Comparison of ENCODE assay signal across 7 cellular contexts in the genomic region with DNA sequence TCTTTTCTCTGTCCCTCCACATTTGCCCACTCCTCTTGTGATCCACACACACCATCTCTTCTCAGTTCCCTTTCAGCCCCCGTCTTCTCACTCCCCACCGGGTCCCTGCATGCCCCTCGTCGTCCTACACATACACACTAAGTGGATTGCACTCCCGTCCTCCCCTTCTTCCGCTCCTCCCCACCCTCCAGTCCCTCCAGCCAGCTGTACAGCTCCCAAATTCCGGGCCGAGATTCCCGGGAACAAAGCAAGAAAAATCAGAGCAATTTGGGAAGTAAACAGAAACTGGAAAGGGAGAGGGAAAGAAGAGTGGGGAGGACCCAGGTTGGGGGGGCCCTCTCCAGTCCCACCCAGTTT. TPM values are rescaled to one million over a fixed set of nuclear protein-coding genes. Genes with fewer than 3 reads are reported as not detected.
DNase-seq lines count a peak whose midpoint lies in the region; ATAC-seq and TF ChIP-seq lines count a peak whose summit lies in the region.

No MANE protein-coding gene starts in this region.

- H3K56ac ChIP-seq in H9 (ENCODE audit: insufficient read length, low read depth, low read length), result no peak overlapping the region

- no peaks in the 10 kb centered on the region for H3K79me1 ChIP-seq in H9 (ENCODE audit: insufficient read depth, low read depth, low read length, poor library complexity, severe bottlenecking)

- no peak overlapping the region for H3T11ph ChIP-seq in H9 (ENCODE audit: low read length)

- peaks cover 71% of the 10 kb centered on the region for H3K27me3 Mint-ChIP-seq in H9 (ENCODE audit: low read depth)
- no peaks in the 10 kb centered on the region for H3K27me3 Mint-ChIP-seq in osteocyte (ENCODE audit: unreplicated experiment)

- no peak overlapping the region for H3K14ac ChIP-seq in H9 (ENCODE audit: insufficient read depth, low read length)

- no peak overlapping the region for H4K8ac ChIP-seq in H9 (replicated peaks; ENCODE audit: insufficient read length, low read depth, low read length)

- no peak overlapping the region for H3K4ac ChIP-seq in H9 (ENCODE audit: low read depth, low read length)

- in situ Hi-C loops in G401 (cut with HindIII; ENCODE audit: low sequenced_read_pairs), result no loop called here

- DNase-seq in H9 (peak; percentile 69), fibroblast of the aortic adventitia (ENCODE audit: low read depth) (peak; percentile 73), osteocyte (ENCODE audit: extremely low spot score, unreplicated experiment) (no peak), DMS114 treated with DMSO at 0.1 percent for 48 hours (lab: John Stamatoyannopoulos, UW; ENCODE audit: unreplicated experiment) (no peak), G401 (ENCODE audit: low spot score) (no peak), GDM1 (lab: John Stamatoyannopoulos, UW) (no peak)

- WGBS in H9 (ENCODE audit: extremely low coverage, insufficient read length, low lambda C conversion rate), result no CpG with 5 or more reads among the region's 9 CpGs

- peaks cover 0 to 3% of the 10 kb centered on the region in 2 experiments; a peak in 1 of 5 replicates for H3K9me3 Mint-ChIP-seq in H9
- H3K9me3 Mint-ChIP-seq in osteocyte (ENCODE audit: unreplicated experiment), result no peaks in the 10 kb centered on the region

- H2BK12ac ChIP-seq in H9 (ENCODE audit: insufficient read length, low read depth, low read length), result no peak overlapping the region

- no peak overlapping the region for H2BK120ac ChIP-seq in H9 (ENCODE audit: low read depth, low read length, poor library complexity, severe bottlenecking)

- H3K23ac ChIP-seq in H9 (ENCODE audit: insufficient read length, low read depth, low read length), result no peak overlapping the region

- no peaks in the 10 kb centered on the region; the same call in 1 of the 2 replicates for H3K27me3 ChIP-seq in H9 (ENCODE audit: insufficient read depth, low read length)

- TF ChIP-seq CTCF in H9 (conservative IDR thresholded peaks at IDR 0.05), result no peak
- TF ChIP-seq CTCF in fibroblast of the aortic adventitia (IDR thresholded peaks at IDR 0.05; ENCODE audit: insufficient read depth, low read length), result no peak
- TF ChIP-seq CTCF in osteocyte (IDR thresholded peaks at IDR 0.05), result no peak

- peak overlapping the region; percentile 79 for H2AFZ ChIP-seq in H9 (ENCODE audit: low read length)

- no peak overlapping the region for H2AK5ac ChIP-seq in H9 (ENCODE audit: insufficient read length, low read length)

- peaks cover 6% of the 10 kb centered on the region; the same call in 1 of the 2 replicates for H3K4me1 ChIP-seq in H9 (ENCODE audit: insufficient read depth, low read length)

- H3K9ac ChIP-seq in H9 (ENCODE audit: extremely low read depth, insufficient read length, low read length), result no peak overlapping the region

- H2BK5ac ChIP-seq in H9 (ENCODE audit: insufficient read length, low read length), result no peak overlapping the region

- H3K27ac Mint-ChIP-seq in H9 (no peak overlapping the region; a peak in 1 of 7 replicates), osteocyte (ENCODE audit: unreplicated experiment) (peak overlapping the region; percentile 82)

- H2BK15ac ChIP-seq in H9 (ENCODE audit: low read depth, low read length), result no peak overlapping the region

- H2BK20ac ChIP-seq in H9 (ENCODE audit: low read depth, low read length, poor library complexity, severe bottlenecking), result no peak overlapping the region

- H3K27ac ChIP-seq in H9 (ENCODE audit: insufficient read length, low read depth, low read length), result no peak overlapping the region

- H4K5ac ChIP-seq in H9 (ENCODE audit: insufficient read length, low read depth, low read length), result no peak overlapping the region

- H3K4me1 Mint-ChIP-seq in H9 (peaks cover 27 to 37% of the 10 kb centered on the region in 2 experiments), osteocyte (ENCODE audit: unreplicated experiment) (peaks cover 35% of the 10 kb centered on the region)

- H3K36me3 Mint-ChIP-seq in H9 (ENCODE audit: insufficient read depth in 1 of 3, low read depth in 3 of 3) (no peaks in the 10 kb centered on the region; a peak in 1 of 7 replicates), osteocyte (ENCODE audit: unreplicated experiment) (peaks cover 4% of the 10 kb centered on the region)

- peak; percentile 18 for ATAC-seq in SK-N-SH treated with all-trans-retinoic acid at 6 μM for 48 hours

- peak overlapping the region; percentile 98 for H3K4me2 ChIP-seq in H9 (ENCODE audit: insufficient read depth, insufficient read length, low read length)

- no peak overlapping the region for H4K91ac ChIP-seq in H9 (ENCODE audit: insufficient read length, low read depth, low read length)

- peaks cover 24% of the 10 kb centered on the region for H3K23me2 ChIP-seq in H9 (ENCODE audit: insufficient read length, low read depth, low read length, poor library complexity, severe bottlenecking)

- peak overlapping the region; percentile 68 to 91 for H3K4me3 Mint-ChIP-seq in H9
- peak overlapping the region; percentile 70 for H3K4me3 Mint-ChIP-seq in osteocyte (ENCODE audit: unreplicated experiment)

- H3K79me2 ChIP-seq in H9 (ENCODE audit: insufficient read depth, low read length), result no peaks in the 10 kb centered on the region

- H3K4me3 ChIP-seq in fibroblast of the aortic adventitia (ENCODE audit: low read depth, low read length), result peak overlapping the region; percentile 83

- no peaks in the 10 kb centered on the region for H4K20me1 ChIP-seq in H9 (ENCODE audit: control insufficient read depth, insufficient read depth, insufficient read length)

- no peak overlapping the region for H3K18ac ChIP-seq in H9 (ENCODE audit: insufficient read length, low read depth, low read length)

- H3K9me3 ChIP-seq in H9 (ENCODE audit: control insufficient read depth, low read depth, low read length), result no peaks in the 10 kb centered on the region

TF ChIP-seq in SK-N-SH treated with all-trans-retinoic acid at 6 μM for 48 hours, 23 proteins besides CTCF, POLR2A, EP300 and RAD21:
- TF ChIP-seq, protein P1, sequence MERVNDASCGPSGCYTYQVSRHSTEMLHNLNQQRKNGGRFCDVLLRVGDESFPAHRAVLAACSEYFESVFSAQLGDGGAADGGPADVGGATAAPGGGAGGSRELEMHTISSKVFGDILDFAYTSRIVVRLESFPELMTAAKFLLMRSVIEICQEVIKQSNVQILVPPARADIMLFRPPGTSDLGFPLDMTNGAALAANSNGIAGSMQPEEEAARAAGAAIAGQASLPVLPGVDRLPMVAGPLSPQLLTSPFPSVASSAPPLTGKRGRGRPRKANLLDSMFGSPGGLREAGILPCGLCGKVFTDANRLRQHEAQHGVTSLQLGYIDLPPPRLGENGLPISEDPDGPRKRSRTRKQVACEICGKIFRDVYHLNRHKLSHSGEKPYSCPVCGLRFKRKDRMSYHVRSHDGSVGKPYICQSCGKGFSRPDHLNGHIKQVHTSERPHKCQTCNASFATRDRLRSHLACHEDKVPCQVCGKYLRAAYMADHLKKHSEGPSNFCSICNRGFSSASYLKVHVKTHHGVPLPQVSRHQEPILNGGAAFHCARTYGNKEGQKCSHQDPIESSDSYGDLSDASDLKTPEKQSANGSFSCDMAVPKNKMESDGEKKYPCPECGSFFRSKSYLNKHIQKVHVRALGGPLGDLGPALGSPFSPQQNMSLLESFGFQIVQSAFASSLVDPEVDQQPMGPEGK (CRISPR knock-in tag; IDR thresholded peaks at IDR 0.05; ENCODE audit: borderline replicate concordance), result peak; percentile 19; the same call in 1 of the 2 replicates
- TF ChIP-seq ESRRG (CRISPR knock-in tag; IDR thresholded peaks at IDR 0.05) (no peak), ZFP30 (CRISPR knock-in tag; IDR thresholded peaks at IDR 0.05) (no peak), TCF4 (CRISPR knock-in tag; IDR thresholded peaks at IDR 0.05; ENCODE audit: borderline replicate concordance) (no peak)
TF ChIP-seq in SK-N-SH treated with all-trans-retinoic acid at 6 μM for 48 hours: peak in this region for 1.

RNA-seq across cellular contexts. Expression of a gene that starts 0.3 kb away (rescaled TPM):
- total RNA-seq in H9 (2021) (4.2 and 5.7 TPM in 2 replicates), fibroblast of the aortic adventitia (ENCODE audit: low replicate concordance) (723 and 2,626 TPM in 2 replicates), osteocyte (18.8 and 22.3 TPM in 2 replicates)
- 29.3 and 50.2 TPM in 2 replicates for total RNA-seq in G401 (2014; rRNA removed; shearing (Covaris generic))

RNA-seq across cellular contexts. Expression of a gene that starts 6.1 kb away (rescaled TPM):
- total RNA-seq in H9 (2021) (not detected in 2 replicates), fibroblast of the aortic adventitia (ENCODE audit: low replicate concordance) (0.09 TPM in 1 of 2 replicates, not detected in the other), osteocyte (not detected in 2 replicates)
- total RNA-seq in G401 (2014; rRNA removed; shearing (Covaris generic)), result not detected in 2 replicates

RNA-seq across cellular contexts. Expression of a gene that starts 18.0 kb away (rescaled TPM):
- total RNA-seq in H9 (2021) (5.8 and 6.5 TPM in 2 replicates), fibroblast of the aortic adventitia (ENCODE audit: low replicate concordance) (27.1 and 33.0 TPM in 2 replicates), osteocyte (28.3 and 29.0 TPM in 2 replicates)
- total RNA-seq in G401 (2014; rRNA removed; shearing (Covaris generic)), result 16.7 and 21.4 TPM in 2 replicates

RNA-seq across cellular contexts. Expression of a gene that starts 47.3 kb away (rescaled TPM):
- total RNA-seq in H9 (2021), result 3.6 and 4.5 TPM in 2 replicates
- total RNA-seq in fibroblast of the aortic adventitia (ENCODE audit: low replicate concordance), result 60.5 and 77.4 TPM in 2 replicates
- total RNA-seq in osteocyte, result 107 and 116 TPM in 2 replicates
- 13.7 and 21.0 TPM in 2 replicates for total RNA-seq in G401 (2014; rRNA removed; shearing (Covaris generic))

Comparison
In these comparisons a context has a peak if more than half of its experiments do, and no peak if none do; other contexts are left out.
1. DNase-seq: peak in H9 (single experiment) and fibroblast of the aortic adventitia (single experiment); none in osteocyte (single experiment), DMS114 treated with DMSO at 0.1 percent for 48 hours (single experiment), G401 (single experiment) and GDM1 (single experiment).
2. RNA of a gene that starts 0.3 kb away (total RNA-seq): 723 to 2,626 TPM in fibroblast of the aortic adventitia; 29.3 to 50.2 TPM in G401, 18.8 to 22.3 TPM in osteocyte and 4.2 to 5.7 TPM in H9; every median in the first group is over 10 times any median in the second.